Comparison of ENCODE assay signal across 7 cellular contexts in the genomic region with DNA sequence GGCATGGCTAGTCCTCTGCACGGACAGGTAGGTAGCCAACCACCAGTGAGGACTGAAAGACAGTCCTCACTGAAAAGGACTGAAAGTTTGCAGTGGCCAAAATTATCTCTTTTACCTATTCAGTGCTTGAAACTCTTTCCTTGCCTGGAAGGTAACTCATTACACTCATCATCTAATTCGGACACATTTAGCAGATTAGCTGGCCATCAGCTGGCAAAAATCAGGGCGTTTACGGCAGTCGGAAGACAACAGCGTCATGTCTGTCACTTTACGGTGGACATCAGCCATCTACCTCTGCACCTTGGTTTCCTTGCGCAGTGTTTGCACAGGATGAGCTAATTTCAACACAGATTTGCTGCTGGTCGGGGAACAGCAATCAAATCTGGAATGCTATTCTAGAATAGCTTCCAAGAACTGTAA. TPM values are rescaled to one million over a fixed set of nuclear protein-coding genes. Genes with fewer than 3 reads are reported as not detected.
DNase-seq lines count a peak whose midpoint lies in the region; ATAC-seq, FAIRE-seq and TF ChIP-seq lines count a peak whose summit lies in the region.

No MANE protein-coding gene starts in this region.

- H3K9me3 Mint-ChIP-seq in stimulated activated memory B cell treated with anti-CD40 and anti-IgM and Interleukin-4, amounts not matched to agents 10 μg/mL and 1 μg/mL and 100 μg/mL, for 72 hours, result no peaks in the 10 kb centered on the region

- H3K27me3 ChIP-seq in GM06990 (replicated peaks; ENCODE audit: control insufficient read depth, insufficient read depth, low read length) (no peaks in the 10 kb centered on the region), SJCRH30 (no peaks in the 10 kb centered on the region), bronchial epithelial cell (ENCODE audit: control insufficient read depth, insufficient read depth, low read length) (no peaks in the 10 kb centered on the region), layer of hippocampus (ENCODE audit: control insufficient read depth, insufficient read depth, low read length) (no peaks in the 10 kb centered on the region)

- peak overlapping the region; percentile 97 for H3K27ac Mint-ChIP-seq in stimulated activated memory B cell treated with anti-CD40 and anti-IgM and Interleukin-4, amounts not matched to agents 10 μg/mL and 1 μg/mL and 100 μg/mL, for 72 hours

- no peak for TF ChIP-seq CTCF in GM06990 (IDR thresholded peaks at IDR 0.05; ENCODE audit: insufficient read depth, low read length, poor library complexity, severe bottlenecking)
- TF ChIP-seq CTCF in bronchial epithelial cell (IDR thresholded peaks at IDR 0.05; ENCODE audit: insufficient read depth, low read length, severe bottlenecking), result no peak

- peaks cover 62% of the 10 kb centered on the region for H3K4me1 Mint-ChIP-seq in stimulated activated memory B cell treated with anti-CD40 and anti-IgM and Interleukin-4, amounts not matched to agents 10 μg/mL and 1 μg/mL and 100 μg/mL, for 72 hours

- H3K27ac ChIP-seq in SJCRH30 (peak overlapping the region; percentile 76), layer of hippocampus (ENCODE audit: low read depth, low read length) (peak overlapping the region; percentile 86)

- H3K36me3 Mint-ChIP-seq in stimulated activated memory B cell treated with anti-CD40 and anti-IgM and Interleukin-4, amounts not matched to agents 10 μg/mL and 1 μg/mL and 100 μg/mL, for 72 hours, result peaks cover 20% of the 10 kb centered on the region

- H3K4me1 ChIP-seq in SJCRH30, result no peaks in the 10 kb centered on the region

- H3K4me3 ChIP-seq in GM06990 (replicated peaks; ENCODE audit: low read depth, low read length), result peak overlapping the region; percentile 91
- peak overlapping the region; percentile 87 for H3K4me3 ChIP-seq in SJCRH30
- H3K4me3 ChIP-seq in bronchial epithelial cell (ENCODE audit: low read depth, low read length), result peak overlapping the region; percentile 88

- H3K27me3 Mint-ChIP-seq in stimulated activated memory B cell treated with anti-CD40 and anti-IgM and Interleukin-4, amounts not matched to agents 10 μg/mL and 1 μg/mL and 100 μg/mL, for 72 hours, result no peaks in the 10 kb centered on the region

- no peak for DNase-seq in GM06990 (ENCODE audit: extremely low read depth, insufficient read length)
- peak; percentile 76 for DNase-seq in HT-29 (ENCODE audit: low spot score)
- DNase-seq in SJCRH30, result peak; percentile 50 to 70
- DNase-seq in bronchial epithelial cell (ENCODE audit: low read depth), result peak; percentile 47

- H3K9me3 ChIP-seq in SJCRH30 (replicated peaks), result no peaks in the 10 kb centered on the region

- no peak for FAIRE-seq in bronchial epithelial cell (lab: Jason Lieb, UNC)

- ATAC-seq in GM21423 (IDR thresholded peaks at IDR 0.05; ENCODE audit: unreplicated experiment), result peak; percentile 19
- peak; percentile 59 for ATAC-seq in stimulated activated memory B cell treated with anti-CD40 and anti-IgM and Interleukin-4, amounts not matched to agents 10 μg/mL and 1 μg/mL and 100 μg/mL, for 72 hours

- H3K36me3 ChIP-seq in GM06990 (ENCODE audit: control insufficient read depth, insufficient read depth, low read length) (no peaks in the 10 kb centered on the region), SJCRH30 (no peaks in the 10 kb centered on the region), bronchial epithelial cell (ENCODE audit: control insufficient read depth, insufficient read depth, low read length) (no peaks in the 10 kb centered on the region)

- H3K4me3 Mint-ChIP-seq in stimulated activated memory B cell treated with anti-CD40 and anti-IgM and Interleukin-4, amounts not matched to agents 10 μg/mL and 1 μg/mL and 100 μg/mL, for 72 hours, result peak overlapping the region; percentile 97

RNA-seq across cellular contexts. Expression of gene ANXA7, which starts 0.7 kb away (rescaled TPM):
- total RNA-seq in HT-29 (2014; rRNA removed; shearing (Covaris generic)), result 57.9 and 60.0 TPM in 2 replicates
- 52.2 and 55.7 TPM in 2 replicates for total RNA-seq in SJCRH30 (2014; rRNA removed; shearing (Covaris generic))
- total RNA-seq in bronchial epithelial cell, result 88.7 and 106 TPM in 2 replicates

RNA-seq across cellular contexts. Expression of gene MSS51, which starts 20.2 kb away (rescaled TPM):
- 0.64 and 1.1 TPM in 2 replicates for total RNA-seq in HT-29 (2014; rRNA removed; shearing (Covaris generic))
- 0.66 and 1.2 TPM in 2 replicates for total RNA-seq in SJCRH30 (2014; rRNA removed; shearing (Covaris generic))
- 0.90 and 1.1 TPM in 2 replicates for total RNA-seq in bronchial epithelial cell

RNA-seq across cellular contexts. Expression of gene CFAP70, which starts 54.5 kb away (rescaled TPM):
- total RNA-seq in HT-29 (2014; rRNA removed; shearing (Covaris generic)), result 0.03 TPM in 1 of 2 replicates, not detected in the other
- 0.12 TPM in 1 of 2 replicates, not detected in the other for total RNA-seq in SJCRH30 (2014; rRNA removed; shearing (Covaris generic))
- 0.79 and 2.4 TPM in 2 replicates for total RNA-seq in bronchial epithelial cell
